In genomic region chr17:73346763-73347162, GRCh38 we compare ENCODE assay signal across 15 cellular contexts.
"Had no signal": no experiment of that assay in that cellular context is flagged by ENCODE, and none has a peak within 500 bp of the region (broad histone marks: within the 10 kb centered on the region; RNA-seq: fewer than 3 reads in every experiment).

No MANE protein-coding gene starts in this region.

- H3K27ac ChIP-seq: brain microvascular endothelial cell, lower lobe of right lung had no signal

- H3K4me3 ChIP-seq: lower lobe of right lung, thoracic aorta had no signal

- H3K27me3 Mint-ChIP-seq: activated CD8-positive, alpha-beta T cell treated with anti-CD3 and anti-CD28 coated beads for 36 hours; activated naive CD8-positive, alpha-beta T cell treated with anti-CD3 and anti-CD28 coated beads, Interleukin-2, amount 10 ng/mL, durations not matched to agents 7 days and 5 days; activated T-helper 17 cell treated with anti-CD3 and anti-CD28 coated beads, Interleukin-2, amount 50 U/mL, for 72 hours; stimulated activated naive CD8-positive, alpha-beta T cell treated with anti-CD3 and anti-CD28 coated beads, Interleukin-15, Interleukin-2, amounts not matched to agents 100 ng/mL and 50 ng/mL, for 24 hours had no signal

- H3K27me3 ChIP-seq: brain microvascular endothelial cell had no signal

- H3K4me3 Mint-ChIP-seq: activated CD8-positive, alpha-beta T cell treated with anti-CD3 and anti-CD28 coated beads for 36 hours; activated naive CD8-positive, alpha-beta T cell treated with anti-CD3 and anti-CD28 coated beads, Interleukin-2, amount 10 ng/mL, durations not matched to agents 7 days and 5 days; activated T-helper 17 cell treated with anti-CD3 and anti-CD28 coated beads, Interleukin-2, amount 50 U/mL, for 72 hours; stimulated activated naive CD8-positive, alpha-beta T cell treated with anti-CD3 and anti-CD28 coated beads, Interleukin-15, Interleukin-2, amounts not matched to agents 100 ng/mL and 50 ng/mL, for 24 hours had no signal

- H3K9me3 Mint-ChIP-seq: activated CD8-positive, alpha-beta T cell treated with anti-CD3 and anti-CD28 coated beads for 36 hours; activated naive CD8-positive, alpha-beta T cell treated with anti-CD3 and anti-CD28 coated beads, Interleukin-2, amount 10 ng/mL, durations not matched to agents 7 days and 5 days; activated T-helper 17 cell treated with anti-CD3 and anti-CD28 coated beads, Interleukin-2, amount 50 U/mL, for 72 hours; stimulated activated naive CD8-positive, alpha-beta T cell treated with anti-CD3 and anti-CD28 coated beads, Interleukin-15, Interleukin-2, amounts not matched to agents 100 ng/mL and 50 ng/mL, for 24 hours had no signal

- DNase-seq: activated CD4-positive, alpha-beta T cell treated with anti-CD3 and anti-CD28 coated beads for 48 hours; activated CD4-positive, CD25-positive, alpha-beta regulatory T cell; activated CD8-positive, alpha-beta T cell treated with anti-CD3 and anti-CD28 coated beads for 36 hours; activated naive CD4-positive, alpha-beta T cell; activated naive CD8-positive, alpha-beta T cell treated with anti-CD3 and anti-CD28 coated beads, Interleukin-2, amount 10 ng/mL, durations not matched to agents 7 days and 5 days; activated T-cell treated with anti-CD3 and anti-CD28 coated beads, Interleukin-2, amount 50 U/mL, for 1 hour; brain microvascular endothelial cell; cortex of kidney; effector CD4-positive, alpha-beta T cell; left colon; lower lobe of right lung; T1000 had no signal

- ATAC-seq: activated CD8-positive, alpha-beta T cell treated with anti-CD3 and anti-CD28 coated beads for 36 hours; activated T-helper 17 cell treated with anti-CD3 and anti-CD28 coated beads, Interleukin-2, amount 50 U/mL, for 72 hours; left colon; lower lobe of right lung had no signal

- H3K36me3 Mint-ChIP-seq: activated naive CD8-positive, alpha-beta T cell treated with anti-CD3 and anti-CD28 coated beads, Interleukin-2, amount 10 ng/mL, durations not matched to agents 7 days and 5 days had no signal

- H3K27ac Mint-ChIP-seq: activated CD8-positive, alpha-beta T cell treated with anti-CD3 and anti-CD28 coated beads for 36 hours; activated naive CD8-positive, alpha-beta T cell treated with anti-CD3 and anti-CD28 coated beads, Interleukin-2, amount 10 ng/mL, durations not matched to agents 7 days and 5 days; activated T-helper 17 cell treated with anti-CD3 and anti-CD28 coated beads, Interleukin-2, amount 50 U/mL, for 72 hours; stimulated activated naive CD8-positive, alpha-beta T cell treated with anti-CD3 and anti-CD28 coated beads, Interleukin-15, Interleukin-2, amounts not matched to agents 100 ng/mL and 50 ng/mL, for 24 hours had no signal

- H3K4me1 Mint-ChIP-seq: activated naive CD8-positive, alpha-beta T cell treated with anti-CD3 and anti-CD28 coated beads, Interleukin-2, amount 10 ng/mL, durations not matched to agents 7 days and 5 days; activated T-helper 17 cell treated with anti-CD3 and anti-CD28 coated beads, Interleukin-2, amount 50 U/mL, for 72 hours had no signal
